Comparison of ENCODE assay signal across 8 cellular contexts in genomic region chr16:2047330-2048115, GRCh38. TPM values are rescaled to one million over a fixed set of nuclear protein-coding genes. Genes with fewer than 3 reads are reported as not detected.
DNase-seq lines count a peak whose midpoint lies in the region; ATAC-seq, FAIRE-seq and TF ChIP-seq lines count a peak whose summit lies in the region.

Gene NTHL1 (minus strand): TSS chr16:2047834. CDS start chr16:2047823, 11 bp downstream.
Gene TSC2 (plus strand): TSS chr16:2047985. CDS start chr16:2048616, 631 bp downstream.

- no peaks in the 10 kb centered on the region for H3K9me3 Mint-ChIP-seq in immature natural killer cell

- H3K4me3 ChIP-seq in AG04450 (ENCODE audit: low read depth, low read length), result peak within 1 kb of the TSS; percentile 85
- H3K4me3 ChIP-seq in WI38 (ENCODE audit: low read depth, low read length), result peak within 1 kb of the TSS; percentile 67
- peak within 1 kb of the TSS; percentile 80 for H3K4me3 ChIP-seq in bronchial epithelial cell (ENCODE audit: low read depth, low read length)
- H3K4me3 ChIP-seq in spleen, result peak within 1 kb of the TSS; percentile 70 to 99 (median 90)

- intact Hi-C loops in spleen (cut with DNase I; ENCODE audit: low total_unique reads), result no loop called here

- WGBS in spleen, 5 donors, result 0 to 1% (median 0%) methylated on average over 38 to 81 of the region's 81 CpGs

- H3K36me3 ChIP-seq in bronchial epithelial cell (ENCODE audit: control insufficient read depth, insufficient read depth, low read length) (peaks cover 3% of the 10 kb centered on the region), spleen (peaks cover 0 to 41% (median 21%) of the 10 kb centered on the region in 6 donors)

- no peak for FAIRE-seq in bronchial epithelial cell (lab: Jason Lieb, UNC)

- ATAC-seq in GM18868 (IDR thresholded peaks at IDR 0.05; ENCODE audit: unreplicated experiment) (peak; percentile 87), HG03108 (IDR thresholded peaks at IDR 0.05; ENCODE audit: unreplicated experiment) (peak; percentile 89)

- H3K36me3 Mint-ChIP-seq in immature natural killer cell, result peaks cover 0 to 5% (median 0%) of the 10 kb centered on the region in 3 donors

- peak; percentile 44 for TF ChIP-seq CTCF in AG04450 (IDR thresholded peaks at IDR 0.05; ENCODE audit: low read depth, low read length)
- 0 out of 2 replicates have a peak, but pooled peaks have one; percentile 12 for TF ChIP-seq CTCF in WI38 (IDR thresholded peaks at IDR 0.05; ENCODE audit: low read depth, low read length)
- TF ChIP-seq CTCF in bronchial epithelial cell (IDR thresholded peaks at IDR 0.05; ENCODE audit: insufficient read depth, low read length, severe bottlenecking), result peak; percentile 54
- TF ChIP-seq CTCF in spleen (IDR thresholded peaks at IDR 0.05 in 8 of 11, conservative IDR thresholded peaks at IDR 0.05 in 3 of 11), result peak in 10 of 11 experiments; percentile 4 to 74 (median 60)

- POLR2A ChIA-PET in AG04450 (lab: Yijun Ruan, JAX), result interaction anchor here (0.6 to 1.8 kb wide), 8 partner anchors 12 to 108 kb away, joined by 3 to 12 read pairs (median 5); partner anchors contain the start of genes RPS2, TBL3 and TRAF7

- peaks cover 0 to 7% (median 0%) of the 10 kb centered on the region in 3 donors for H3K27me3 Mint-ChIP-seq in immature natural killer cell (ENCODE audit: low read depth in 3 of 3)

- H3K27ac ChIP-seq in AG04450 (ENCODE audit: low read depth, low read length) (peak within 1 kb of the TSS; percentile 31), spleen (peak within 1 kb of the TSS; percentile 45 to 92 (median 82))

- H3K9me3 ChIP-seq in AG04450 (ENCODE audit: control insufficient read depth, insufficient read depth, low read length) (no peaks in the 10 kb centered on the region; the same call in 1 of the 2 replicates), spleen (no peaks in the 10 kb centered on the region)

- DNase-seq in AG04450 (ENCODE audit: low read depth, low spot score) (peak; percentile 88), NCI-H2227 (lab: John Stamatoyannopoulos, UW; ENCODE audit: unreplicated experiment) (peak; percentile 97), bronchial epithelial cell (ENCODE audit: low read depth) (peak; percentile 91), immature natural killer cell (peak; percentile 91 to 92 (median 92)), spleen (peak; percentile 99)

- peak within 1 kb of the TSS; percentile 60 to 92 (median 67) for H3K27ac Mint-ChIP-seq in immature natural killer cell

- H3K4me1 ChIP-seq in spleen, result peaks cover 39 to 73% (median 62%) of the 10 kb centered on the region in 6 donors

- peak within 1 kb of the TSS; percentile 89 to 91 (median 91) for H3K4me3 Mint-ChIP-seq in immature natural killer cell

- CTCF ChIA-PET in AG04450 (lab: Charles Lee), result interaction anchor here (1.0 to 4.0 kb wide), 3 partner anchors 12 to 93 kb away, joined by 3 to 19 read pairs (median 5); no protein-coding TSS in a partner anchor

- H3K27me3 ChIP-seq in AG04450 (ENCODE audit: control insufficient read depth, insufficient read depth, low read length) (no peaks in the 10 kb centered on the region), bronchial epithelial cell (ENCODE audit: control insufficient read depth, insufficient read depth, low read length) (no peaks in the 10 kb centered on the region), spleen (replicated peaks in 1 of 7) (no peaks in the 10 kb centered on the region)

- peak in 1 of 3 donors; percentile 62 for TF ChIP-seq POLR2A in spleen (IDR thresholded peaks at IDR 0.05)

- H3K4me1 Mint-ChIP-seq in immature natural killer cell, result peaks cover 19 to 20% of the 10 kb centered on the region in 2 donors

RNA-seq across cellular contexts. Expression of gene NTHL1, which starts in this region (rescaled TPM):
- polyA plus RNA-seq in AG04450 (2011; rRNA removed) (10.7 and 14.5 TPM in 2 replicates), immature natural killer cell (10 to 100 TPM; 26.4 to 31.6 (median 29.7) TPM), spleen (10 to 100 TPM; 31.3 to 52.1 (median 37.0) TPM)
- polyA minus RNA-seq in AG04450 (2011; rRNA and poly(A)+ RNA removed), result 4.3 and 4.7 TPM in 2 replicates
- total RNA-seq in bronchial epithelial cell (18.6 and 44.0 TPM in 2 replicates), spleen (10 to 100 TPM in 6 of 7 donors, 1 to 10 TPM in 1; 9.6 to 29.6 (median 20.0) TPM)

RNA-seq across cellular contexts. Expression of gene TSC2, which starts in this region (rescaled TPM):
- polyA plus RNA-seq in AG04450 (2011; rRNA removed) (35.9 and 42.2 TPM in 2 replicates), immature natural killer cell (10 to 100 TPM; 18.0 to 50.1 (median 29.1) TPM), spleen (10 to 100 TPM; 20.7 to 82.0 (median 53.3) TPM)
- 67.9 and 99.1 TPM in 2 replicates for polyA minus RNA-seq in AG04450 (2011; rRNA and poly(A)+ RNA removed)
- total RNA-seq in bronchial epithelial cell (25.0 and 34.7 TPM in 2 replicates), spleen (100 to 1,000 TPM in 4 of 7 donors, 10 to 100 TPM in 3; 63.8 to 185 (median 103) TPM)

Comparison
In these comparisons a context has a peak if more than half of its experiments do, and no peak if none do; other contexts are left out.
1. Peak in every context shown above with its lines: DNase-seq, ATAC-seq, H3K4me3 ChIP-seq and H3K27ac ChIP-seq.